8 cellular contexts compared by ENCODE assay signal in the genomic region with DNA sequence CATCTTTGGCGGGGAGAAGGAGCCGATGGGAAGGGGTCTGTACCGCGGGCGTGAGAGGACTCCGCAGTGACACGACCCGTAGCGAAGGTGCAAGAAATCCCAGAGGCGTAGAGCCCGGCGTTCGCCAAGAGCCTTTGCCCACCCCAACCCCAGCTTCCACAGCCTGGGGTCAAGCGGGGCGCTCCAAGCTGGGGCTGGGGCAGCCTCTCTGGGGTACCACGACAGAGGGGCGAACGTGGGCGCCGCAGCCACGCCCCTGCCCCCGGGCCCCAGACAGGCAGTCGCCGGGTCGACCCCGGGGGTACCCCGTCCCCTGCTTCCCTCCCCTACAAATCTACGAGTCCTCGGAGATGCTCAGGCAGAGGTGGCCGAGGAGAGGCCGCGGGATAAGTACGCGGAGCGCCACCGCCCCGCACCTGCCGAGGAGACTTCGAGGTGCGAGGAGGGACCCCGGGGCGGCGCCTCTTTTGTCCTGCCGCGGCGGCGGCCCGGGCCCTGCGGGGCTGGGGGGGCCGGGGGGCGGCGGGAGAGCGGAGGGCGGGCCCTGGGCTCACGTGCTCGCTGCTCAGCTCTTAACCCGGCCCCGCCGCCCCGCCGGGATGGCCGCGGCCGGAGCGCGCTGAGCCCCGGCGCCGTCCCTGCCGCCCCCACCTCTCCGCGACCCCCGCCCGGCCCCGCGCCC. TPM values are rescaled to one million over a fixed set of nuclear protein-coding genes. Genes with fewer than 3 reads are reported as not detected.
DNase-seq lines count a peak whose midpoint lies in the region; ATAC-seq and TF ChIP-seq lines count a peak whose summit lies in the region.

A gene with protein sequence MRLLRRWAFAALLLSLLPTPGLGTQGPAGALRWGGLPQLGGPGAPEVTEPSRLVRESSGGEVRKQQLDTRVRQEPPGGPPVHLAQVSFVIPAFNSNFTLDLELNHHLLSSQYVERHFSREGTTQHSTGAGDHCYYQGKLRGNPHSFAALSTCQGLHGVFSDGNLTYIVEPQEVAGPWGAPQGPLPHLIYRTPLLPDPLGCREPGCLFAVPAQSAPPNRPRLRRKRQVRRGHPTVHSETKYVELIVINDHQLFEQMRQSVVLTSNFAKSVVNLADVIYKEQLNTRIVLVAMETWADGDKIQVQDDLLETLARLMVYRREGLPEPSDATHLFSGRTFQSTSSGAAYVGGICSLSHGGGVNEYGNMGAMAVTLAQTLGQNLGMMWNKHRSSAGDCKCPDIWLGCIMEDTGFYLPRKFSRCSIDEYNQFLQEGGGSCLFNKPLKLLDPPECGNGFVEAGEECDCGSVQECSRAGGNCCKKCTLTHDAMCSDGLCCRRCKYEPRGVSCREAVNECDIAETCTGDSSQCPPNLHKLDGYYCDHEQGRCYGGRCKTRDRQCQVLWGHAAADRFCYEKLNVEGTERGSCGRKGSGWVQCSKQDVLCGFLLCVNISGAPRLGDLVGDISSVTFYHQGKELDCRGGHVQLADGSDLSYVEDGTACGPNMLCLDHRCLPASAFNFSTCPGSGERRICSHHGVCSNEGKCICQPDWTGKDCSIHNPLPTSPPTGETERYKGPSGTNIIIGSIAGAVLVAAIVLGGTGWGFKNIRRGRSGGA (plus strand): TSS at position 575 of the 682 bp plus-strand sequence. CDS start 212 bp downstream, outside the sequence.

- TF ChIP-seq CTCF in GM10248 (IDR thresholded peaks at IDR 0.05; ENCODE audit: control extremely low read depth, extremely low read depth, low read depth, missing control alignments) (no peak), fibroblast of the aortic adventitia (IDR thresholded peaks at IDR 0.05; ENCODE audit: insufficient read depth, low read length) (no peak)

- peaks cover 6% of the 10 kb centered on the region; the same call in 1 of the 2 replicates for H3K27me3 ChIP-seq in SJCRH30

- H3K4me1 ChIP-seq in SJCRH30, result peaks cover 5% of the 10 kb centered on the region; the same call in 1 of the 2 replicates

- POLR2A ChIA-PET in GM10248 (lab: Yijun Ruan, JAX), result no interaction called here

- CTCF ChIA-PET in GM10248 (lab: Yijun Ruan, JAX), result interaction anchor here (2.6 kb wide), 1 partner anchor 21 kb away, joined by 10 read pairs; no protein-coding TSS in a partner anchor

- peak within 1 kb of the TSS; percentile 54 for H3K4me3 ChIP-seq in SJCRH30
- H3K4me3 ChIP-seq in fibroblast of the aortic adventitia (ENCODE audit: low read depth, low read length), result peak within 1 kb of the TSS; percentile 54

- H3K27ac ChIP-seq in SJCRH30, result no peak within 1 kb of the TSS

- ATAC-seq in GM21390 (IDR thresholded peaks at IDR 0.05; ENCODE audit: unreplicated experiment) (no peak), GM18498 (IDR thresholded peaks at IDR 0.05; ENCODE audit: unreplicated experiment) (no peak)

- DNase-seq in GM10248 (ENCODE audit: extremely low spot score) (peak; percentile 54), SJCRH30 (no peak), fibroblast of the aortic adventitia (ENCODE audit: low read depth) (no peak), retina (peak; percentile 67), medulla oblongata (ENCODE audit: extremely low spot score) (no peak), NCI-H128 (lab: John Stamatoyannopoulos, UW; ENCODE audit: unreplicated experiment) (no peak)

- H3K9me3 ChIP-seq in SJCRH30 (replicated peaks), result no peaks in the 10 kb centered on the region

- no peaks in the 10 kb centered on the region for H3K36me3 ChIP-seq in SJCRH30

RNA-seq across cellular contexts. Expression of the gene that starts here (rescaled TPM):
- total RNA-seq in SJCRH30 (2014; rRNA removed; shearing (Covaris generic)), result 0.73 and 0.79 TPM in 2 replicates
- 0.36 and 1.9 TPM in 2 replicates for total RNA-seq in fibroblast of the aortic adventitia (ENCODE audit: low replicate concordance)

Comparison
In these comparisons a context has a peak if more than half of its experiments do, and no peak if none do; other contexts are left out.
1. DNase-seq: peak in GM10248 (single experiment) and retina (single experiment); none in SJCRH30 (0 of 2), fibroblast of the aortic adventitia (single experiment), medulla oblongata (single experiment) and NCI-H128 (single experiment).